ENCODE assay signal across 8 cellular contexts in the genomic region with DNA sequence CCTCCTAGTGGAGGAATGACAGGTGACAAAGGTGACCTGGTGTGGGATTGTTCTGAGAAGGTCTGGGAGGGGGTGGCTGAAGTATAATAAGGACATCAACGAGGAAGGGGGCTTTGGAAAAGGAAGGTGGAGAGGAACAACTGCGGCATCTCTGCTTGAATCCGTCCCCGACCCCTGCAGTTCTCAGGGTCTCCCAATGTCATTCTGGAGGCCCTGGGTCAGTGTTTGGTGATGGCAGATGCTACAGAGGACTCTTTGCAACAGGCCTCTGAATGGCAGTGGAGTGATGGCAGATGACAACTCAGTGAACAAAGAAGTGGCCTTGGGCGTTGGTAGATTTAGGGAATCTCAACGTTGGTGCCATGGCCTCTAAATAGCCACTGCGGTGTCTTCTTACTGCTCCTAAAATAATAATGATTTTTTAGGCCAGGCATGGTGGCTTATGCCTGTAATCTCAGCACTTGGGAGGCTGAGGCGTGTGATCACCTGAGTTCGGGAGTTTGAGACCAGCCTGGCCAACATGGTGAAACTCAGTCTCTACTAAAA. TPM values are rescaled to one million over a fixed set of nuclear protein-coding genes. Genes with fewer than 3 reads are reported as not detected.
DNase-seq lines count a peak whose midpoint lies in the region; ATAC-seq, FAIRE-seq and TF ChIP-seq lines count a peak whose summit lies in the region.

No MANE protein-coding gene starts in this region.

- TF ChIP-seq RAD21 in A549 (conservative IDR thresholded peaks at IDR 0.05 in 1 of 2, IDR thresholded peaks at IDR 0.05 in 1 of 2) = no peak
- no peak for TF ChIP-seq RAD21 in GM12878 (IDR thresholded peaks at IDR 0.05; ENCODE audit: insufficient read depth, low read depth, low read length)

- H3K9ac ChIP-seq in GM12878 (ENCODE audit: control insufficient read depth, insufficient read depth, low read length) = peak overlapping the region; percentile 78; the same call in 1 of the 2 replicates

- DNase-seq in A549 (ENCODE audit: low read depth in 1 of 2, low spot score in 1 of 2) (no peak), HFF-Myc (ENCODE audit: extremely low read depth, low read depth) (no peak), GM12878 (ENCODE audit: low read depth, low spot score) (no peak), DMS53 treated with DMSO at 0.1 percent for 48 hours (lab: John Stamatoyannopoulos, UW; ENCODE audit: unreplicated experiment) (no peak), UCSD-AML1 (lab: John Stamatoyannopoulos, UW; ENCODE audit: unreplicated experiment) (no peak)

- FAIRE-seq in A549 (lab: Jason Lieb, UNC) = no peak
- FAIRE-seq in GM12878 (lab: Jason Lieb, UNC) = no peak

- peak overlapping the region; percentile 79 for H3K4me3 ChIP-seq in A549
- H3K4me3 ChIP-seq in HFF-Myc (replicated peaks; ENCODE audit: low read depth, low read length) = peak overlapping the region; percentile 72
- peak overlapping the region; percentile 98 for H3K4me3 ChIP-seq in GM12878
- peak overlapping the region; percentile 65 for H3K4me3 ChIP-seq in mononuclear cell (ENCODE audit: low read length)

- CTCF ChIA-PET in A549 (lab: Yijun Ruan, JAX) = interaction anchor here (1.6 to 10.9 kb wide), 3 partner anchors 10 to 318 kb away, joined by 4 to 147 read pairs (median 28); no protein-coding TSS in a partner anchor
- CTCF ChIA-PET in GM12878 (lab: Yijun Ruan, JAX) = interaction anchor here (0.6 to 1.2 kb wide), 3 partner anchors 11 to 825 kb away, joined by 3 read pairs; no protein-coding TSS in a partner anchor

- intact Hi-C loops in GM12878 (cut with micrococcal nuclease; ENCODE audit: unreplicated experiment) = no loop called here

- in situ Hi-C loops in GM12878 (cut with MboI) = no loop called here

- H3K27ac ChIP-seq in A549 (peak overlapping the region in 1 of 2 experiments; percentile 91; a peak in 2 of 6 replicates), GM12878 (ENCODE audit: control insufficient read depth, insufficient read depth) (no peak overlapping the region)

- H3K4me1 ChIP-seq in A549 = peaks cover 12% of the 10 kb centered on the region; the same call in 2 of the 3 replicates
- peaks cover 5% of the 10 kb centered on the region for H3K4me1 ChIP-seq in GM12878 (ENCODE audit: control insufficient read depth, insufficient read depth, low read length)
- H3K4me1 ChIP-seq in mononuclear cell (ENCODE audit: insufficient read depth, low read length) = peaks cover 21% of the 10 kb centered on the region

- ATAC-seq in A549 = no peak
- no peak for ATAC-seq in GM12878
- no peak for ATAC-seq in HG03025 (IDR thresholded peaks at IDR 0.05; ENCODE audit: low FRiP score, unreplicated experiment)
- no peak for ATAC-seq in GM18907 (IDR thresholded peaks at IDR 0.05; ENCODE audit: unreplicated experiment)

- H4K20me1 ChIP-seq in GM12878 (ENCODE audit: control insufficient read depth, insufficient read depth) = no peaks in the 10 kb centered on the region

- TF ChIP-seq EP300 in A549 (IDR thresholded peaks at IDR 0.05) = no peak
- TF ChIP-seq EP300 in GM12878 (IDR thresholded peaks at IDR 0.05; ENCODE audit: borderline replicate concordance in 1 of 2, control insufficient read depth in 1 of 2, low read depth in 2 of 2, low read length in 2 of 2) = no peak

- peaks cover 4% of the 10 kb centered on the region for H3K79me2 ChIP-seq in GM12878 (ENCODE audit: control insufficient read depth, insufficient read depth, low read length)

- POLR2A ChIA-PET in A549 (lab: Yijun Ruan, JAX) (no interaction called here), GM12878 (lab: Charles Lee) (no interaction called here)

- RAD21 ChIA-PET in GM12878 (lab: Charles Lee; ENCODE audit: unreplicated experiment) = interaction anchor here (0.7 kb wide), 1 partner anchor 1190 kb away, joined by 3 read pairs; no protein-coding TSS in a partner anchor

- TF ChIP-seq CTCF in A549 (IDR thresholded peaks at IDR 0.05) (no peak), HFF-Myc (IDR thresholded peaks at IDR 0.05; ENCODE audit: low read depth, low read length, missing control alignments) (no peak), GM12878 (IDR thresholded peaks at IDR 0.05 in 2 of 3, conservative IDR thresholded peaks at IDR 0.05 in 1 of 3; ENCODE audit: control insufficient read depth in 2 of 3, extremely low read depth in 1 of 3, insufficient read depth in 1 of 3, low read depth in 3 of 3, low read length in 3 of 3) (no peak)

- H3K27me3 ChIP-seq in GM12878 (replicated peaks in 1 of 2; ENCODE audit: control insufficient read depth in 2 of 2, insufficient read depth in 2 of 2, low read length in 1 of 2) = no peaks in the 10 kb centered on the region
- H3K27me3 ChIP-seq in mononuclear cell (ENCODE audit: insufficient read depth, low read length) = no peaks in the 10 kb centered on the region

- no TSS peak for BruUV-seq in GM12878 (replicated peaks; lab: Mats Ljungman, UMichigan)

- H3K4me2 ChIP-seq in A549 (peak overlapping the region; percentile 87), GM12878 (ENCODE audit: control insufficient read depth, insufficient read depth) (peak overlapping the region; percentile 96)

- no peaks in the 10 kb centered on the region; a peak in 1 of 4 replicates for H3K36me3 ChIP-seq in GM12878 (ENCODE audit: control insufficient read depth in 2 of 2, insufficient read depth in 2 of 2, low read length in 1 of 2)

- SMC1A ChIA-PET in GM12878 (lab: Charles Lee; ENCODE audit: uncharacterized antibody, unreplicated experiment) = no interaction called here

- TF ChIP-seq POLR2A in A549 (IDR thresholded peaks at IDR 0.05; ENCODE audit: low read length) (no peak), GM12878 (IDR thresholded peaks at IDR 0.05; ENCODE audit: low read depth, low read length) (no peak)

- H2AFZ ChIP-seq in GM12878 (ENCODE audit: control insufficient read depth, low read depth, low read length) = peak overlapping the region; percentile 82

- H3K9me3 ChIP-seq in A549 (no peaks in the 10 kb centered on the region), GM12878 (replicated peaks; ENCODE audit: control insufficient read depth, insufficient read depth, low read length) (no peaks in the 10 kb centered on the region), mononuclear cell (ENCODE audit: low read depth, low read length) (no peaks in the 10 kb centered on the region)

- WGBS in A549 (ENCODE audit: missing lambda C conversion rate) = 89% methylated on average over 9 of the region's 9 CpGs
- WGBS in GM12878 (ENCODE audit: insufficient coverage, insufficient replicate concordance, low lambda C conversion rate, missing lambda C conversion rate) = 72% methylated on average over 9 of the region's 9 CpGs

TF ChIP-seq in GM12878, 131 proteins besides CTCF, POLR2A, EP300 and RAD21 (continues in another document):
- TF ChIP-seq KLF5 (IDR thresholded peaks at IDR 0.05; ENCODE audit: partially characterized antibody) = no peak

RNA-seq across cellular contexts. Expression of gene ENGASE, which starts 1.3 kb away (rescaled TPM):
- polyA plus RNA-seq in A549 (2011; rRNA removed) (11.5 and 13.4 TPM in 2 replicates), A549 (2017; fragmentation: RNase III; extraction: RNeasy Plus Mini Kit Qiagen cat#74134 plus additional on column Dnase treatment) (33.8 to 41.7 TPM (median 38.0 TPM) in 3 replicates), GM12878 (2011; rRNA removed) (13.1 and 16.5 TPM in 2 replicates), GM12878 (2014; fragmentation: Illumina TruSeq; extraction: Trizol) (1.9 and 5.1 TPM in 2 replicates), GM12878 (2014; fragmentation: Nextera tagmentation; extraction: Ambion mirVana) (under 1 TPM; 0.18 to 0.35 TPM), GM12878 (2014; rRNA removed) (20.6 and 22.1 TPM in 2 replicates), GM12878 (2016; fragmentation: Nextera tagmentation; extraction: Ambion mirVana) (10 to 100 TPM; 11.1 to 11.6 TPM)
- 20.8 and 25.0 TPM in 2 replicates for polyA plus RNA-seq in A549 (2012; cell fraction: cytosol; rRNA removed)
- polyA plus RNA-seq in A549 (2012; cell fraction: nucleus; rRNA removed) = 232 and 242 TPM in 2 replicates
- polyA minus RNA-seq in A549 (2011; rRNA and poly(A)+ RNA removed) = 17.5 and 25.8 TPM in 2 replicates
- 88.3 and 94.3 TPM in 2 replicates for total RNA-seq in GM12878 (2013; cell fraction: nucleolus; rRNA removed)
- total RNA-seq in GM12878 (2014; rRNA removed) (7.0 and 10.0 TPM in 2 replicates), GM12878 (2014; rRNA removed; fragmentation: Illumina TruSeq; extraction: Trizol) (7.2 and 8.4 TPM in 2 replicates), GM12878 (2021) (23.1 and 28.9 TPM in 2 replicates), mononuclear cell (25.2 TPM)
- 15.9 TPM for polyA plus RNA-seq in GM12878 (2011; ENCODE audit: low read depth)
- polyA plus RNA-seq in GM12878 (2011; cell fraction: cytosol; rRNA removed) = 8.7 and 13.0 TPM in 2 replicates
- 223 and 259 TPM in 2 replicates for polyA plus RNA-seq in GM12878 (2011; cell fraction: nucleus; rRNA removed)
- 19.0 and 19.9 TPM in 2 replicates for polyA plus RNA-seq in GM12878 (2012)
- polyA minus RNA-seq in GM12878 (2011; rRNA and poly(A)+ RNA removed) = 10.1 and 19.9 TPM in 2 replicates
- polyA minus RNA-seq in GM12878 (2011; cell fraction: cytosol; rRNA and poly(A)+ RNA removed) = 5.1 and 8.4 TPM in 2 replicates
- polyA minus RNA-seq in GM12878 (2011; cell fraction: nucleus; rRNA and poly(A)+ RNA removed) = 30.9 and 42.0 TPM in 2 replicates

RNA-seq across cellular contexts. Expression of gene C1QTNF1, which starts 52.0 kb away (rescaled TPM):
- polyA plus RNA-seq in A549 (2011; rRNA removed) (10.2 and 13.2 TPM in 2 replicates), A549 (2017; fragmentation: RNase III; extraction: RNeasy Plus Mini Kit Qiagen cat#74134 plus additional on column Dnase treatment) (26.1 to 27.8 TPM (median 27.3 TPM) in 3 replicates), GM12878 (2011; rRNA removed) (not detected in 2 replicates), GM12878 (2014; fragmentation: Illumina TruSeq; extraction: Trizol) (0.10 TPM in 1 of 2 replicates, not detected in the other), GM12878 (2014; fragmentation: Nextera tagmentation; extraction: Ambion mirVana) (not detected), GM12878 (2014; rRNA removed) (0.46 and 1.1 TPM in 2 replicates), GM12878 (2016; fragmentation: Nextera tagmentation; extraction: Ambion mirVana) (under 1 TPM in 1 of 2 experiments, not detected in 1; 0.05 TPM)
- polyA plus RNA-seq in A549 (2012; cell fraction: cytosol; rRNA removed) = 5.2 and 8.3 TPM in 2 replicates
- polyA plus RNA-seq in A549 (2012; cell fraction: nucleus; rRNA removed) = 15.4 and 16.1 TPM in 2 replicates
- polyA minus RNA-seq in A549 (2011; rRNA and poly(A)+ RNA removed) = 12.9 and 13.3 TPM in 2 replicates
- total RNA-seq in GM12878 (2013; cell fraction: nucleolus; rRNA removed) = 0.56 and 0.59 TPM in 2 replicates
- total RNA-seq in GM12878 (2014; rRNA removed) (0.28 and 0.33 TPM in 2 replicates), GM12878 (2014; rRNA removed; fragmentation: Illumina TruSeq; extraction: Trizol) (0.05 and 0.09 TPM in 2 replicates), GM12878 (2021) (0.21 and 0.56 TPM in 2 replicates), mononuclear cell (0.10 TPM)
- polyA plus RNA-seq in GM12878 (2011; ENCODE audit: low read depth) = not detected
- 0.03 and 0.08 TPM in 2 replicates for polyA plus RNA-seq in GM12878 (2011; cell fraction: cytosol; rRNA removed)
- 0.03 and 0.07 TPM in 2 replicates for polyA plus RNA-seq in GM12878 (2011; cell fraction: nucleus; rRNA removed)
- 0.07 and 0.18 TPM in 2 replicates for polyA plus RNA-seq in GM12878 (2012)
- polyA minus RNA-seq in GM12878 (2011; rRNA and poly(A)+ RNA removed) = not detected in 2 replicates
- not detected in 2 replicates for polyA minus RNA-seq in GM12878 (2011; cell fraction: cytosol; rRNA and poly(A)+ RNA removed)
- not detected in 2 replicates for polyA minus RNA-seq in GM12878 (2011; cell fraction: nucleus; rRNA and poly(A)+ RNA removed)
